1 cellular context compared by ENCODE assay signal in the genomic region with DNA sequence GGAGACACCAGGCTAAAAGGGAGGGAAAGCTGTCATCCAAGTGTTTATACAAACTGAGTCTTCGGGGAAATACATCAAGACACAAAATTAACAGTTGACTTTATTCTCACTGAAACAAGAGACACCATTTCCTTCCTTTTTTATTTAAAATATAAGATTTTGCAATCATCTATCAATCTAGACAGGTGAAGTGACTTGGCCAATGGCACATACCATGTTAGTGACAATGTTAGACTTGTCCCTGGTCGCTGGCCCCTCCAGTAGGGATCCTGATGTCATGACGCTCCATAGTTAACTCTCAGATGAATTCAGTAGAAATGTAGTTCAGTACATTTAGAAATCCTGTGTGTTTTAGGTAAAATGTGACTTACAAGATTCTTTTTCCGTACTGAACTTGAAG.
TF ChIP-seq lines count a peak whose summit lies in the region.

No MANE protein-coding gene starts in this region.

TF ChIP-seq in SK-N-SH treated with all-trans-retinoic acid at 6 μM for 48 hours, 23 proteins besides CTCF, POLR2A, EP300 and RAD21 (continued from another document):
- TF ChIP-seq, protein P1, sequence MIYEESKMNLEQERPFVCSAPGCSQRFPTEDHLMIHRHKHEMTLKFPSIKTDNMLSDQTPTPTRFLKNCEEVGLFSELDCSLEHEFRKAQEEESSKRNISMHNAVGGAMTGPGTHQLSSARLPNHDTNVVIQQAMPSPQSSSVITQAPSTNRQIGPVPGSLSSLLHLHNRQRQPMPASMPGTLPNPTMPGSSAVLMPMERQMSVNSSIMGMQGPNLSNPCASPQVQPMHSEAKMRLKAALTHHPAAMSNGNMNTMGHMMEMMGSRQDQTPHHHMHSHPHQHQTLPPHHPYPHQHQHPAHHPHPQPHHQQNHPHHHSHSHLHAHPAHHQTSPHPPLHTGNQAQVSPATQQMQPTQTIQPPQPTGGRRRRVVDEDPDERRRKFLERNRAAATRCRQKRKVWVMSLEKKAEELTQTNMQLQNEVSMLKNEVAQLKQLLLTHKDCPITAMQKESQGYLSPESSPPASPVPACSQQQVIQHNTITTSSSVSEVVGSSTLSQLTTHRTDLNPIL (CRISPR knock-in tag; IDR thresholded peaks at IDR 0.05; ENCODE audit: low read depth), result no peak
- no peak for TF ChIP-seq PPARA (CRISPR knock-in tag; IDR thresholded peaks at IDR 0.05; ENCODE audit: borderline replicate concordance)
- no peak for TF ChIP-seq ZC3H10 (CRISPR knock-in tag; IDR thresholded peaks at IDR 0.05)
